Comparison of ENCODE assay signal across 27 cellular contexts in genomic region chr2:184906709-184907108, GRCh38.
A peak's percentile ranks its signal among the peaks of the same experiment; 100 is the strongest.
DNase-seq lines count a peak whose midpoint lies in the region; ATAC-seq and TF ChIP-seq lines count a peak whose summit lies in the region.
"Had no signal": no experiment of that assay in that cellular context is flagged by ENCODE, and none has a peak within 500 bp of the region (broad histone marks: within the 10 kb centered on the region; RNA-seq: fewer than 3 reads in every experiment).

No MANE protein-coding gene starts in this region.

- CTCF ChIA-PET in Calu3 (lab: Charles Lee): no interaction called here

- H3K9me3 Mint-ChIP-seq in stimulated activated naive B cell treated with anti-CD40 and anti-IgM and Interleukin-4, amounts not matched to agents 10 μg/mL and 1 μg/mL and 100 μg/mL, for 72 hours: peaks cover 2 to 3% of the 10 kb centered on the region in 2 donors
- no peaks in the 10 kb centered on the region for H3K9me3 Mint-ChIP-seq in Calu3 (ENCODE audit: low read depth, unreplicated experiment)

- no peaks in the 10 kb centered on the region for H3K36me3 Mint-ChIP-seq in stimulated activated naive B cell treated with anti-CD40 and anti-IgM and Interleukin-4, amounts not matched to agents 10 μg/mL and 1 μg/mL and 100 μg/mL, for 72 hours
- no peaks in the 10 kb centered on the region for H3K36me3 Mint-ChIP-seq in Calu3 (ENCODE audit: insufficient read depth, unreplicated experiment)
- H3K36me3 Mint-ChIP-seq: naive B cell had no signal

- no peak overlapping the region for H3K4me3 Mint-ChIP-seq in stimulated activated naive B cell treated with anti-CD40 and anti-IgM and Interleukin-4, amounts not matched to agents 10 μg/mL and 1 μg/mL and 100 μg/mL, for 72 hours
- no peak overlapping the region for H3K4me3 Mint-ChIP-seq in Calu3 (ENCODE audit: low read depth, unreplicated experiment)
- H3K4me3 Mint-ChIP-seq: activated T-cell treated with anti-CD3 and anti-CD28 coated beads, Interleukin-2, amount 50 U/mL, for 72 hours; H9; naive B cell; stimulated activated naive CD8-positive, alpha-beta T cell treated with anti-CD3 and anti-CD28 coated beads, Interleukin-15, amount 100 ng/mL, for 72 hours had no signal

- no peaks in the 10 kb centered on the region for H3K4me1 Mint-ChIP-seq in stimulated activated naive B cell treated with anti-CD40 and anti-IgM and Interleukin-4, amounts not matched to agents 10 μg/mL and 1 μg/mL and 100 μg/mL, for 72 hours
- H3K4me1 Mint-ChIP-seq in Calu3 (ENCODE audit: low read depth, unreplicated experiment): no peaks in the 10 kb centered on the region
- H3K4me1 Mint-ChIP-seq: naive B cell; stimulated activated naive CD8-positive, alpha-beta T cell treated with anti-CD3 and anti-CD28 coated beads, Interleukin-15, amount 100 ng/mL, for 72 hours had no signal

- intact Hi-C loops in Calu3 (cut with micrococcal nuclease; ENCODE audit: unreplicated experiment): no loop called here

- no TSS peak for BruUV-seq in Calu3 (replicated peaks; lab: Mats Ljungman, UMichigan)

- no peak for ATAC-seq in stimulated activated naive B cell treated with anti-CD40 and anti-IgM and Interleukin-4, amounts not matched to agents 10 μg/mL and 1 μg/mL and 100 μg/mL, for 72 hours (replicated peaks)
- ATAC-seq: A549; activated T-cell treated with anti-CD3 and anti-CD28 coated beads, Interleukin-2, amount 50 U/mL, for 72 hours; right lobe of liver; stimulated activated naive CD8-positive, alpha-beta T cell treated with anti-CD3 and anti-CD28 coated beads, Interleukin-15, amount 100 ng/mL, for 72 hours had no signal

- in situ Hi-C loops in G401 (cut with HindIII; ENCODE audit: low sequenced_read_pairs) (no loop called here), GM13977 (cut with MboI; ENCODE audit: low pct_unique_long_range_greater_than_20kb, low sequenced_read_pairs, unreplicated experiment) (no loop called here)

- peak; percentile 29 for DNase-seq in G401 (ENCODE audit: low spot score)
- DNase-seq in Kasumi-1 (lab: John Stamatoyannopoulos, UW): peak; percentile 16 to 56
- peak; percentile 69 for DNase-seq in astrocyte of the hippocampus (ENCODE audit: low read depth, low spot score)
- DNase-seq in iPS-NIHi7 (ENCODE audit: extremely low spot score): peak; percentile 30
- DNase-seq in NCI-H187 (lab: John Stamatoyannopoulos, UW): no peak
- no peak for DNase-seq in GM13977 (ENCODE audit: low spot score)
- DNase-seq in stimulated activated naive B cell treated with anti-CD40 and anti-IgM and Interleukin-4, amounts not matched to agents 10 μg/mL and 1 μg/mL and 100 μg/mL, for 72 hours: no peak
- no peak for DNase-seq in Calu3
- DNase-seq: activated CD4-positive, CD25-positive, alpha-beta regulatory T cell; activated naive CD4-positive, alpha-beta T cell treated with Interleukin-2 at 50 U/mL for 16 hours; activated T-cell treated with anti-CD3 and anti-CD28 coated beads, Interleukin-2, amount 50 U/mL, for 72 hours; DMS79 treated with DMSO at 0.1 percent for 48 hours; effector CD4-positive, alpha-beta T cell; H9; Karpas-422; midbrain; MV-4-11; naive B cell; NCI-H1436; NCI-H2107; NCI-H748 treated with DMSO at 0.1 percent for 48 hours; right lobe of liver; SIG-M5; stimulated activated CD8-positive, alpha-beta memory T cell treated with anti-CD3 and anti-CD28 coated beads, Interleukin-4, amount 100 ng/mL, for 48 hours; stimulated activated naive CD8-positive, alpha-beta T cell treated with anti-CD3 and anti-CD28 coated beads, Interleukin-15, amount 100 ng/mL, for 72 hours; T1000 had no signal

- TF ChIP-seq CTCF in GM13977 (IDR thresholded peaks at IDR 0.05; ENCODE audit: extremely low read depth, insufficient read depth, missing control alignments) (no peak), Calu3 (IDR thresholded peaks at IDR 0.05; ENCODE audit: unreplicated experiment) (no peak)

- no peaks in the 10 kb centered on the region for H3K27me3 Mint-ChIP-seq in stimulated activated naive B cell treated with anti-CD40 and anti-IgM and Interleukin-4, amounts not matched to agents 10 μg/mL and 1 μg/mL and 100 μg/mL, for 72 hours
- H3K27me3 Mint-ChIP-seq in Calu3 (ENCODE audit: unreplicated experiment): no peaks in the 10 kb centered on the region
- H3K27me3 Mint-ChIP-seq: naive B cell; stimulated activated naive CD8-positive, alpha-beta T cell treated with anti-CD3 and anti-CD28 coated beads, Interleukin-15, amount 100 ng/mL, for 72 hours had no signal

- H3K27ac Mint-ChIP-seq in stimulated activated naive B cell treated with anti-CD40 and anti-IgM and Interleukin-4, amounts not matched to agents 10 μg/mL and 1 μg/mL and 100 μg/mL, for 72 hours: no peak overlapping the region
- no peak overlapping the region for H3K27ac Mint-ChIP-seq in Calu3 (ENCODE audit: unreplicated experiment)
- H3K27ac Mint-ChIP-seq: activated T-cell treated with anti-CD3 and anti-CD28 coated beads, Interleukin-2, amount 50 U/mL, for 72 hours; naive B cell; stimulated activated naive CD8-positive, alpha-beta T cell treated with anti-CD3 and anti-CD28 coated beads, Interleukin-15, amount 100 ng/mL, for 72 hours had no signal

Comparison
In these comparisons a context has a peak if more than half of its experiments do, and no peak if none do; other contexts are left out.
1. DNase-seq: peak in G401 (single experiment), Kasumi-1 (2 of 2), astrocyte of the hippocampus (single experiment) and iPS-NIHi7 (single experiment); none in NCI-H187 (0 of 2), GM13977 (single experiment), stimulated activated naive B cell treated with anti-CD40 and anti-IgM and Interleukin-4, amounts not matched to agents 10 μg/mL and 1 μg/mL and 100 μg/mL, for 72 hours (single experiment) and Calu3 (single experiment).